Comparison of ENCODE assay signal across 2 cellular contexts in genomic region chr9:87386490-87386889, GRCh38.
A peak's percentile ranks its signal among the peaks of the same experiment; 100 is the strongest.
TF ChIP-seq lines count a peak whose summit lies in the region.

No MANE protein-coding gene starts in this region.

TF ChIP-seq in A549, 52 proteins besides CTCF, POLR2A, EP300 and RAD21 (continued from another document):
- TF ChIP-seq JUN (IDR thresholded peaks at IDR 0.05) (no peak), MAX (IDR thresholded peaks at IDR 0.05) (no peak), NR3C1 (IDR thresholded peaks at IDR 0.05) (no peak), CHD4 (IDR thresholded peaks at IDR 0.05; ENCODE audit: borderline replicate concordance) (no peak), E2F6 (IDR thresholded peaks at IDR 0.05; ENCODE audit: borderline replicate concordance, low read depth) (no peak), GATA3 (IDR thresholded peaks at IDR 0.05; ENCODE audit: borderline replicate concordance) (peak; percentile 69), NPAS2 (CRISPR knock-in tag; IDR thresholded peaks at IDR 0.05; ENCODE audit: borderline replicate concordance) (no peak), POLR2AphosphoS2 (conservative IDR thresholded peaks at IDR 0.05; ENCODE audit: low read length) (no peak), ELK1 (IDR thresholded peaks at IDR 0.05; ENCODE audit: low read depth, low read length) (no peak)

TF ChIP-seq in HepG2, 621 proteins besides CTCF, POLR2A, EP300 and RAD21 (continued from another document):
- TF ChIP-seq ZNF414 (CRISPR knock-in tag; IDR thresholded peaks at IDR 0.05) (no peak), CSRNP2 (CRISPR knock-in tag; conservative IDR thresholded peaks at IDR 0.05; ENCODE audit: low read depth) (no peak), SOX5 (CRISPR knock-in tag; IDR thresholded peaks at IDR 0.05; ENCODE audit: borderline replicate concordance) (no peak), TOE1 (CRISPR knock-in tag; IDR thresholded peaks at IDR 0.05) (no peak), PRDM4 (CRISPR knock-in tag; IDR thresholded peaks at IDR 0.05; ENCODE audit: borderline replicate concordance) (no peak), SIX1 (CRISPR knock-in tag; IDR thresholded peaks at IDR 0.05; ENCODE audit: borderline replicate concordance) (no peak), CCAR2 (optimal IDR thresholded peaks at IDR 0.05; ENCODE audit: low read depth, low read length) (no peak), ZFP1 (CRISPR knock-in tag; IDR thresholded peaks at IDR 0.05) (no peak), FOXA3 (CRISPR knock-in tag; IDR thresholded peaks at IDR 0.05) (peak; percentile 42; the same call in 1 of the 2 replicates), PBX2 (CRISPR knock-in tag; IDR thresholded peaks at IDR 0.05) (no peak), FOXA1 (IDR thresholded peaks at IDR 0.05) (no peak), FOXA1 (CRISPR knock-in tag; IDR thresholded peaks at IDR 0.05) (peak; percentile 54; the same call in 1 of the 2 replicates), FOXP4 (CRISPR knock-in tag; IDR thresholded peaks at IDR 0.05) (no peak), ZNF282 (IDR thresholded peaks at IDR 0.05; ENCODE audit: partially characterized antibody) (no peak), ZNF549 (CRISPR knock-in tag; IDR thresholded peaks at IDR 0.05) (no peak), REPIN1 (CRISPR knock-in tag; IDR thresholded peaks at IDR 0.05; ENCODE audit: borderline replicate concordance, low read depth) (no peak), NCOA1 (CRISPR knock-in tag; IDR thresholded peaks at IDR 0.05) (no peak), PATZ1 (CRISPR knock-in tag; IDR thresholded peaks at IDR 0.05) (no peak), EEA1 (CRISPR knock-in tag; IDR thresholded peaks at IDR 0.05; ENCODE audit: borderline replicate concordance) (no peak), MTA1 (CRISPR knock-in tag; IDR thresholded peaks at IDR 0.05; ENCODE audit: borderline replicate concordance) (no peak), TFAP4 (IDR thresholded peaks at IDR 0.05; ENCODE audit: borderline replicate concordance, low read depth) (peak; percentile 33; the same call in 1 of the 2 replicates), HNRNPK (IDR thresholded peaks at IDR 0.05; ENCODE audit: low read depth, low read length, poor library complexity, severe bottlenecking) (no peak), SP5 (CRISPR knock-in tag; IDR thresholded peaks at IDR 0.05; ENCODE audit: borderline replicate concordance, low read depth) (no peak), ZNF225 (CRISPR knock-in tag; IDR thresholded peaks at IDR 0.05) (no peak), ZNF550 (CRISPR knock-in tag; IDR thresholded peaks at IDR 0.05; ENCODE audit: borderline replicate concordance) (no peak)
